In the genomic region with DNA sequence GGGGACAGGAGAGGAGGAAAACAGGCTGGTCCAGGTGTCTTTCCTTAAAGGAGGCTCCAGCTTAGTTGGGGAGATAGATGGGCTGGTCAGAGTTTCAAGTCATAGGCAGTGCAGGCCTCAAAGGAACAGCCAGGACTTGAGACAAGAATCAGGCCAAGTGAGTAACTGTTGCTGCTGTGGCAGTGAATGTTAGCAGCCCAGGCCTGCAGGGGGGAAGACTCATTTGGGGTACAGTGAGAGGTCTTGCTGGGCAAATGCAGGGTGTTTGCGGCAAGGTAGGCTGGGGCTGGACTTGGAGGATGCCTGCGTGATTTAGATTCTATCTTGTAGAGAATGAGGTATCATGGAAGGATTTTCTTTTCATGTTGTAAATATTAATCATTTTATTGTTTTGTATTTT, we compare ENCODE assay signal across 12 cellular contexts. TPM values are rescaled to one million over a fixed set of nuclear protein-coding genes. Genes with fewer than 3 reads are reported as not detected.
DNase-seq lines count a peak whose midpoint lies in the region; ATAC-seq and TF ChIP-seq lines count a peak whose summit lies in the region.
"Had no signal": no experiment of that assay in that cellular context is flagged by ENCODE, and none has a peak within 500 bp of the region (broad histone marks: within the 10 kb centered on the region; RNA-seq: fewer than 3 reads in every experiment).

No MANE protein-coding gene starts in this region.

- CTCF ChIA-PET in PC-9 (lab: Charles Lee) = no interaction called here

- TF ChIP-seq CTCF in PC-9 (conservative IDR thresholded peaks at IDR 0.05) (no peak), chondrocyte (IDR thresholded peaks at IDR 0.05) (no peak), mucosa of descending colon (IDR thresholded peaks at IDR 0.05) (no peak)

- H3K4me1 ChIP-seq in PC-9 (replicated peaks; ENCODE audit: insufficient read depth) (peaks cover 41% of the 10 kb centered on the region), mucosa of descending colon (ENCODE audit: low read depth) (peaks cover 19% of the 10 kb centered on the region)

- peaks cover 37% of the 10 kb centered on the region for H3F3A ChIP-seq in PC-9 (ENCODE audit: insufficient read depth, low read depth)

- peak overlapping the region; percentile 18; the same call in 1 of the 2 replicates for H3K27ac ChIP-seq in PC-9
- H3K27ac ChIP-seq in skin epidermis = peak overlapping the region in 13 of 21 experiments; percentile 9 to 90 (median 50)
- H3K27ac ChIP-seq: vagina had no signal

- no peaks in the 10 kb centered on the region for H3K9me3 ChIP-seq in PC-9 (ENCODE audit: insufficient read depth, low read depth)
- H3K9me3 ChIP-seq in mucosa of descending colon = no peaks in the 10 kb centered on the region
- H3K9me3 ChIP-seq: vagina had no signal

- POLR2A ChIA-PET in PC-9 (lab: Charles Lee; ENCODE audit: unreplicated experiment) = interaction anchor here (0.6 kb wide), 1 partner anchor 103 kb away, joined by 8 read pairs; no protein-coding TSS in a partner anchor

- H3K4me1 Mint-ChIP-seq in activated CD4-positive, alpha-beta T cell treated with anti-CD3 and anti-CD28 coated beads, Interleukin-2, amount 10 ng/mL, durations not matched to agents 24 days and 14 days = peaks cover 71% of the 10 kb centered on the region
- H3K4me1 Mint-ChIP-seq in chondrocyte (ENCODE audit: low read depth) = peaks cover 45% of the 10 kb centered on the region

- peaks cover 17% of the 10 kb centered on the region for H3K36me3 Mint-ChIP-seq in activated CD4-positive, alpha-beta T cell treated with anti-CD3 and anti-CD28 coated beads, Interleukin-2, amount 10 ng/mL, durations not matched to agents 24 days and 14 days (ENCODE audit: low read depth)
- H3K36me3 Mint-ChIP-seq in chondrocyte (ENCODE audit: low read depth) = no peaks in the 10 kb centered on the region

- peaks cover 88% of the 10 kb centered on the region for H3K79me2 ChIP-seq in PC-9 (ENCODE audit: low read depth)

- H3K36me3 ChIP-seq in PC-9 (ENCODE audit: low read depth) (no peaks in the 10 kb centered on the region), mucosa of descending colon (ENCODE audit: low read depth) (no peaks in the 10 kb centered on the region)
- H3K36me3 ChIP-seq: vagina had no signal

- ATAC-seq in GM19397 (IDR thresholded peaks at IDR 0.05; ENCODE audit: unreplicated experiment) (no peak), HG03457 (IDR thresholded peaks at IDR 0.05; ENCODE audit: unreplicated experiment) (no peak), mucosa of descending colon (no peak)

- no peaks in the 10 kb centered on the region for H3K27me3 ChIP-seq in PC-9 (ENCODE audit: insufficient read depth, low read depth)
- H3K27me3 ChIP-seq: vagina had no signal

- H3K27me3 Mint-ChIP-seq in activated CD4-positive, alpha-beta T cell treated with anti-CD3 and anti-CD28 coated beads, Interleukin-2, amount 10 ng/mL, durations not matched to agents 24 days and 14 days = no peaks in the 10 kb centered on the region
- H3K27me3 Mint-ChIP-seq in chondrocyte (ENCODE audit: low read depth) = no peaks in the 10 kb centered on the region

- H3K4me3 ChIP-seq in PC-9 = no peak overlapping the region
- H3K4me3 ChIP-seq in skin epidermis = no peak overlapping the region
- no peak overlapping the region for H3K4me3 ChIP-seq in mucosa of descending colon
- H3K4me3 ChIP-seq: smooth muscle cell, vagina had no signal

- H3K9me3 Mint-ChIP-seq in activated CD4-positive, alpha-beta T cell treated with anti-CD3 and anti-CD28 coated beads, Interleukin-2, amount 10 ng/mL, durations not matched to agents 24 days and 14 days = no peaks in the 10 kb centered on the region
- H3K9me3 Mint-ChIP-seq in chondrocyte (ENCODE audit: low read depth) = no peaks in the 10 kb centered on the region

- no TSS peak for BruUV-seq in PC-9 (replicated peaks; lab: Mats Ljungman, UMichigan)

- peak overlapping the region; percentile 97 for H3K27ac Mint-ChIP-seq in activated CD4-positive, alpha-beta T cell treated with anti-CD3 and anti-CD28 coated beads, Interleukin-2, amount 10 ng/mL, durations not matched to agents 24 days and 14 days
- H3K27ac Mint-ChIP-seq in chondrocyte (ENCODE audit: unreplicated experiment) = no peak overlapping the region

- no peak for DNase-seq in activated CD4-positive, alpha-beta T cell treated with anti-CD3 and anti-CD28 coated beads, Interleukin-2, amount 10 ng/mL, durations not matched to agents 24 days and 14 days
- DNase-seq in activated CD4-positive, alpha-beta T cell treated with anti-CD3 and anti-CD28 coated beads, Interleukin-2, amount 50 U/mL, for 48 hours = no peak
- no peak for DNase-seq in PC-9
- DNase-seq in chondrocyte (ENCODE audit: low spot score) = peak; percentile 5
- no peak for DNase-seq in mucosa of descending colon
- DNase-seq: ACHN, DMS153 had no signal

- peak overlapping the region; percentile 81 for H3K4me3 Mint-ChIP-seq in activated CD4-positive, alpha-beta T cell treated with anti-CD3 and anti-CD28 coated beads, Interleukin-2, amount 10 ng/mL, durations not matched to agents 24 days and 14 days
- no peak overlapping the region for H3K4me3 Mint-ChIP-seq in chondrocyte (ENCODE audit: unreplicated experiment)

- peaks cover 17% of the 10 kb centered on the region for H4K20me1 ChIP-seq in PC-9 (ENCODE audit: insufficient read depth)

- no peak overlapping the region for H3K4me2 ChIP-seq in PC-9
- H3K4me2 ChIP-seq: smooth muscle cell had no signal

- H2AFZ ChIP-seq in PC-9 = no peak overlapping the region

- H3K9me2 ChIP-seq in PC-9 (ENCODE audit: insufficient read depth) = no peaks in the 10 kb centered on the region

- intact Hi-C loops in activated CD4-positive, alpha-beta T cell treated with anti-CD3 and anti-CD28 coated beads, Interleukin-2, amount 10 ng/mL, durations not matched to agents 24 days and 14 days (cut with micrococcal nuclease) = loop anchor here (10.0 kb wide), 2 partner anchors 140 to 340 kb away; no protein-coding TSS in a partner anchor
- intact Hi-C loops in PC-9 (cut with micrococcal nuclease; ENCODE audit: unreplicated experiment) (no loop called here), mucosa of descending colon (cut with DNase I, micrococcal nuclease) (no loop called here)

RNA-seq across cellular contexts. Expression of a gene that starts 24.1 kb away (rescaled TPM):
- total RNA-seq in activated CD4-positive, alpha-beta T cell treated with anti-CD3 and anti-CD28 coated beads, Interleukin-2, amount 10 ng/mL, durations not matched to agents 24 days and 14 days = 51.3 and 52.2 TPM in 2 replicates
- 43.3 and 43.7 TPM in 2 replicates for total RNA-seq in PC-9 (2021)
- total RNA-seq in chondrocyte = 5.9 to 18.1 TPM (median 16.4 TPM) in 3 replicates
- 10 to 100 TPM; 27.8 to 54.6 (median 44.0) TPM for total RNA-seq in mucosa of descending colon
